26 cellular contexts compared by ENCODE assay signal in the genomic region with DNA sequence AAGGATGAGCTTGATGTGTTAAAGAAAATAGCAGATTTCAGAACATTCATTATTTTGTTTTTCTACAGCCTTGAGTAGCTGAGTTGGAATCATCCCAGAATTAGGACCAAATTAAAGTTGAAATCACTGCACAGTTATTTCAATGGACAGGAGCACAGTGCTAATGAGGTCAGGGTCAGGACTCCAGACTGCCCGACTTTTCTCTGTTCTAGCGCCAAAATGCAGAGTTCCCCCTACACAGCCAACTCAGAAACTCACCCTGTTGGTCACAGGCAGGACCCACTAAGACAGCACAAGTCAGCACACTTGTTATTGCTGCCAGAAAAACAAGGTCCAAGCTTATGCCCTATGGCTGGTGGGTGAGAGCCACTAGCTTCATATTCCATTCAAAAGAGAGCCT.
DNase-seq lines count a peak whose midpoint lies in the region; ATAC-seq and TF ChIP-seq lines count a peak whose summit lies in the region.
"Had no signal": no experiment of that assay in that cellular context is flagged by ENCODE, and none has a peak within 500 bp of the region (broad histone marks: within the 10 kb centered on the region; RNA-seq: fewer than 3 reads in every experiment).

No MANE protein-coding gene starts in this region.

- CTCF ChIA-PET in PC-3 (lab: Charles Lee), result no interaction called here

- H3K18ac ChIP-seq in mesenchymal stem cell (ENCODE audit: low read depth in 1 of 2, low read length in 2 of 2) (peak overlapping the region; percentile 70 to 72), mesendoderm (ENCODE audit: low read length) (no peak overlapping the region)

- H3K27ac ChIP-seq in right cardiac atrium (ENCODE audit: low read length), result no peak overlapping the region
- no peak overlapping the region for H3K27ac ChIP-seq in adrenal gland
- H3K27ac ChIP-seq in mesenchymal stem cell (ENCODE audit: low read length, poor library complexity, severe bottlenecking), result no peak overlapping the region
- peak overlapping the region in 6 of 8 donors; percentile 7 to 59 (median 32) for H3K27ac ChIP-seq in spleen
- H3K27ac ChIP-seq in mesendoderm (ENCODE audit: low read depth, low read length), result no peak overlapping the region
- H3K27ac ChIP-seq in PC-3 (ENCODE audit: low read length), result no peak overlapping the region
- no peak overlapping the region for H3K27ac ChIP-seq in left lung
- H3K27ac ChIP-seq: 22Rv1, BLaER1, HL-60, Peyer's patch, SJSA1 had no signal

- H3K23ac ChIP-seq in mesenchymal stem cell (ENCODE audit: low read length in 2 of 2) (no peak overlapping the region), mesendoderm (ENCODE audit: low read length) (no peak overlapping the region)

- peak overlapping the region in 1 of 2 experiments; percentile 65 for H2BK12ac ChIP-seq in mesenchymal stem cell (ENCODE audit: low read length in 2 of 2)

- no peaks in the 10 kb centered on the region for H4K20me1 ChIP-seq in PC-3 (ENCODE audit: low read length)
- H4K20me1 ChIP-seq: BLaER1 had no signal

- intact Hi-C loops in Right ventricle myocardium inferior (cut with DNase I) (no loop called here), right cardiac atrium (cut with DNase I) (no loop called here), adrenal gland (cut with DNase I) (no loop called here), spleen (cut with DNase I; ENCODE audit: low total_unique reads) (no loop called here), PC-3 (cut with micrococcal nuclease) (no loop called here), left lung (cut with DNase I) (no loop called here)

- BruUV-seq in PC-3 (replicated peaks; lab: Mats Ljungman, UMichigan), result no TSS peak

- H3F3A ChIP-seq in PC-3 (ENCODE audit: low read length, unreplicated experiment), result peaks cover 3% of the 10 kb centered on the region

- no peak overlapping the region for H2AFZ ChIP-seq in mesenchymal stem cell (ENCODE audit: low read depth, low read length)
- H2AFZ ChIP-seq in PC-3 (ENCODE audit: low read length), result no peak overlapping the region

- no peak overlapping the region for H4K5ac ChIP-seq in mesendoderm (ENCODE audit: low read length)

- H3K9me2 ChIP-seq in PC-3 (replicated peaks; ENCODE audit: low read length), result no peaks in the 10 kb centered on the region

- H3K4me3 ChIP-seq in right cardiac atrium (ENCODE audit: low read length) (no peak overlapping the region), adrenal gland (no peak overlapping the region), mesenchymal stem cell (ENCODE audit: insufficient read depth in 1 of 2, low read depth in 1 of 2, low read length in 2 of 2) (no peak overlapping the region), spleen (no peak overlapping the region), mesendoderm (ENCODE audit: low read length) (no peak overlapping the region), PC-3 (ENCODE audit: low read length) (no peak overlapping the region), left lung (no peak overlapping the region)
- H3K4me3 ChIP-seq: BLaER1, HAP-1, Peyer's patch, SJSA1 had no signal

- no peak overlapping the region for H2BK120ac ChIP-seq in mesenchymal stem cell (ENCODE audit: low read depth, low read length)
- H2BK120ac ChIP-seq in mesendoderm (ENCODE audit: low read depth, low read length), result no peak overlapping the region

- WGBS in right cardiac atrium, result 73% methylated on average over 2 of the region's 2 CpGs
- WGBS in adrenal gland, 4 donors, result 28 to 54% (median 35%) methylated on average over 2 of the region's 2 CpGs
- 92% methylated on average over 2 of the region's 2 CpGs for whole genome bisulfite sequencing in mesenchymal stem cell
- 55 to 85% (median 62%) methylated on average over 2 of the region's 2 CpGs for WGBS in spleen, 5 donors
- WGBS in mesendoderm (ENCODE audit: extremely low coverage, insufficient coverage, low lambda C conversion rate), result no CpG with 5 or more reads among the region's 2 CpGs

- H3K4ac ChIP-seq in mesenchymal stem cell (ENCODE audit: low read depth in 1 of 2, low read length in 2 of 2) (peak overlapping the region in 1 of 2 experiments; percentile 13), mesendoderm (ENCODE audit: low read depth, low read length) (no peak overlapping the region)

- H3K14ac ChIP-seq in mesenchymal stem cell (ENCODE audit: low read length in 2 of 2), result no peak overlapping the region

- H3K4me2 ChIP-seq in mesenchymal stem cell (ENCODE audit: low read length, poor library complexity, severe bottlenecking) (no peak overlapping the region), mesendoderm (ENCODE audit: low read length) (no peak overlapping the region), PC-3 (ENCODE audit: low read length) (no peak overlapping the region)
- H3K4me2 ChIP-seq: BLaER1 had no signal

- peak overlapping the region; percentile 71 for H2AK5ac ChIP-seq in mesenchymal stem cell (ENCODE audit: low read length, severe bottlenecking)
- no peak overlapping the region for H2AK5ac ChIP-seq in mesendoderm (ENCODE audit: low read length)

- ATAC-seq in Right ventricle myocardium inferior (peak; percentile 29), right cardiac atrium (no peak), PC-3 (no peak), left lung (no peak)

- TF ChIP-seq CTCF in adrenal gland (IDR thresholded peaks at IDR 0.05), result no peak
- peak in 1 of 11 experiments; percentile 10 for TF ChIP-seq CTCF in spleen (IDR thresholded peaks at IDR 0.05 in 8 of 11, conservative IDR thresholded peaks at IDR 0.05 in 3 of 11)
- no peak for TF ChIP-seq CTCF in PC-3 (conservative IDR thresholded peaks at IDR 0.05; ENCODE audit: low read depth, low read length)
- TF ChIP-seq CTCF in left lung (IDR thresholded peaks at IDR 0.05), result no peak

- H2BK15ac ChIP-seq in mesenchymal stem cell (ENCODE audit: low read depth, poor library complexity, severe bottlenecking), result no peak overlapping the region
- H2BK15ac ChIP-seq in mesendoderm (replicated peaks; ENCODE audit: low read depth), result no peak overlapping the region

- no peak overlapping the region for H3K56ac ChIP-seq in mesendoderm (ENCODE audit: low read length)

- H3K9ac ChIP-seq in mesenchymal stem cell (ENCODE audit: low read length) (no peak overlapping the region), mesendoderm (ENCODE audit: low read length) (no peak overlapping the region), PC-3 (ENCODE audit: low read length) (no peak overlapping the region)
- H3K9ac ChIP-seq: BLaER1 had no signal

- H3K9me3 ChIP-seq in right cardiac atrium (ENCODE audit: control insufficient read depth, low read length) (no peaks in the 10 kb centered on the region), adrenal gland (replicated peaks in 1 of 3) (no peaks in the 10 kb centered on the region), mesenchymal stem cell (ENCODE audit: control insufficient read depth, low read length) (no peaks in the 10 kb centered on the region), spleen (no peaks in the 10 kb centered on the region), PC-3 (ENCODE audit: low read length) (no peaks in the 10 kb centered on the region), left lung (no peaks in the 10 kb centered on the region)
- H3K9me3 ChIP-seq: BLaER1, HAP-1, Peyer's patch, SJSA1 had no signal

- H3K36me3 ChIP-seq in adrenal gland (replicated peaks in 1 of 2) (no peaks in the 10 kb centered on the region), mesenchymal stem cell (ENCODE audit: control insufficient read depth in 1 of 2, insufficient read depth in 2 of 2, low read depth in 1 of 2, low read length in 2 of 2) (no peaks in the 10 kb centered on the region), spleen (no peaks in the 10 kb centered on the region), mesendoderm (ENCODE audit: control insufficient read depth, insufficient read depth, low read length) (no peaks in the 10 kb centered on the region), PC-3 (ENCODE audit: low read depth, low read length) (no peaks in the 10 kb centered on the region), left lung (no peaks in the 10 kb centered on the region)
- H3K36me3 ChIP-seq: BLaER1, HAP-1, Peyer's patch, SJSA1 had no signal

- H3K79me1 ChIP-seq in mesenchymal stem cell (replicated peaks; ENCODE audit: low read length, poor library complexity, severe bottlenecking) (no peaks in the 10 kb centered on the region), mesendoderm (ENCODE audit: low read length) (no peaks in the 10 kb centered on the region)

- POLR2A ChIA-PET in PC-3 (lab: Charles Lee; ENCODE audit: unreplicated experiment), result no interaction called here

- H2BK5ac ChIP-seq in mesenchymal stem cell (ENCODE audit: low read depth, low read length, poor library complexity, severe bottlenecking), result no peak overlapping the region
- no peak overlapping the region for H2BK5ac ChIP-seq in mesendoderm (ENCODE audit: low read length)

- H4K91ac ChIP-seq in mesenchymal stem cell (ENCODE audit: low read length), result peak overlapping the region; percentile 39

- H4K8ac ChIP-seq in mesenchymal stem cell (ENCODE audit: low read length) (no peak overlapping the region), mesendoderm (ENCODE audit: low read depth, low read length) (no peak overlapping the region)

- no peak for TF ChIP-seq POLR2A in adrenal gland (IDR thresholded peaks at IDR 0.05)
- no peak for TF ChIP-seq POLR2A in spleen (IDR thresholded peaks at IDR 0.05)

- H3K79me2 ChIP-seq in mesendoderm (ENCODE audit: control insufficient read depth, insufficient read depth, low read length), result no peaks in the 10 kb centered on the region
- H3K79me2 ChIP-seq in PC-3 (ENCODE audit: low read length), result no peaks in the 10 kb centered on the region

- DNase-seq in Right ventricle myocardium inferior (ENCODE audit: missing footprints), result no peak
- no peak for DNase-seq in right cardiac atrium
- DNase-seq in adrenal gland, result peak in 6 of 7 donors; percentile 24 to 56 (median 36)
- no peak for DNase-seq in mesenchymal stem cell
- no peak for DNase-seq in spleen
- no peak for DNase-seq in mesendoderm
- DNase-seq in PC-3, result no peak
- DNase-seq in left lung, result no peak
- DNase-seq: ACHN; CD4-positive, alpha-beta T cell; COR-L47; DMS79; KG1; NCI-H1105 treated with DMSO at 0.1 percent for 48 hours; NCI-H2029 treated with DMSO at 0.1 percent for 48 hours; NCI-H2171; NCI-H345; NCI-H524; NCI-H774; NK-92 treated with Interleukin-12 subunit alpha and Interleukin-12 subunit beta, amount 100 ng/mL, for 24 hours; Peyer's patch had no signal

- H3K27me3 ChIP-seq in right cardiac atrium (ENCODE audit: control insufficient read depth, insufficient read depth), result no peaks in the 10 kb centered on the region
- no peaks in the 10 kb centered on the region for H3K27me3 ChIP-seq in adrenal gland
- no peaks in the 10 kb centered on the region for H3K27me3 ChIP-seq in mesenchymal stem cell (ENCODE audit: control insufficient read depth in 1 of 2, insufficient read depth in 1 of 2, low read length in 2 of 2)
- no peaks in the 10 kb centered on the region for H3K27me3 ChIP-seq in spleen (replicated peaks in 1 of 7)
- no peaks in the 10 kb centered on the region for H3K27me3 ChIP-seq in mesendoderm (ENCODE audit: insufficient read depth, low read length, poor library complexity)
- no peaks in the 10 kb centered on the region for H3K27me3 ChIP-seq in PC-3 (ENCODE audit: low read length)
- no peaks in the 10 kb centered on the region for H3K27me3 ChIP-seq in left lung
- H3K27me3 ChIP-seq: BLaER1, Peyer's patch, SJSA1 had no signal

- peaks cover 4% of the 10 kb centered on the region for H3K4me1 ChIP-seq in right cardiac atrium (ENCODE audit: control insufficient read depth, insufficient read depth, low read length)
- peaks cover 22 to 57% of the 10 kb centered on the region in 2 donors for H3K4me1 ChIP-seq in adrenal gland (replicated peaks in 1 of 2)
- peaks cover 3% of the 10 kb centered on the region for H3K4me1 ChIP-seq in mesenchymal stem cell (ENCODE audit: control insufficient read depth, insufficient read depth, low read depth, low read length)
- peaks cover 0 to 44% (median 21%) of the 10 kb centered on the region in 6 donors for H3K4me1 ChIP-seq in spleen
- H3K4me1 ChIP-seq in mesendoderm (ENCODE audit: control insufficient read depth, low read depth, low read length), result peaks cover 3% of the 10 kb centered on the region
- peaks cover 40% of the 10 kb centered on the region for H3K4me1 ChIP-seq in PC-3 (ENCODE audit: insufficient read depth, low read length)
- peaks cover 5 to 7% of the 10 kb centered on the region in 2 donors for H3K4me1 ChIP-seq in left lung
- H3K4me1 ChIP-seq: Peyer's patch had no signal

Comparison
In these comparisons a context has a peak if more than half of its experiments do, and no peak if none do; other contexts are left out.
1. DNase-seq: peak in adrenal gland (6 of 7); none in Right ventricle myocardium inferior (single experiment), right cardiac atrium (0 of 3), mesenchymal stem cell (single experiment), spleen (single experiment), mesendoderm (single experiment), PC-3 (single experiment) and left lung (0 of 2).
2. H3K27ac ChIP-seq: peak in spleen (6 of 8); none in right cardiac atrium (single experiment), adrenal gland (0 of 5), mesenchymal stem cell (single experiment), mesendoderm (single experiment), PC-3 (single experiment) and left lung (0 of 2).